ENCODE assay signal across 1 cellular context in genomic region chr10:5890519-5890878, GRCh38.
TF ChIP-seq lines count a peak whose summit lies in the region.

No MANE protein-coding gene starts in this region.

TF ChIP-seq in HEK293, 187 proteins besides CTCF, POLR2A, EP300 and RAD21 (continued from another document):
- TF ChIP-seq ZNF704 (tag by site-specific recombination; IDR thresholded peaks at IDR 0.05) (no peak), IKZF3 (tag by site-specific recombination; IDR thresholded peaks at IDR 0.05) (no peak), ZFHX2 (tag by site-specific recombination; conservative IDR thresholded peaks at IDR 0.05) (peak; percentile 76), ZNF335 (tag by site-specific recombination; conservative IDR thresholded peaks at IDR 0.05) (peak; percentile 66), ZNF664 (tag by site-specific recombination; IDR thresholded peaks at IDR 0.05) (no peak), ZBTB1 (tag by site-specific recombination; IDR thresholded peaks at IDR 0.05) (no peak), PATZ1 (tag by site-specific recombination; IDR thresholded peaks at IDR 0.05) (peak; percentile 14; the same call in 1 of the 2 replicates), ZNF544 (tag by site-specific recombination; IDR thresholded peaks at IDR 0.05) (no peak), EGR2 (tag by site-specific recombination; IDR thresholded peaks at IDR 0.05; ENCODE audit: low read depth) (peak; percentile 74), TRIM28 (IDR thresholded peaks at IDR 0.05; ENCODE audit: borderline replicate concordance, low read length) (no peak), TCF7L2 (IDR thresholded peaks at IDR 0.05; ENCODE audit: borderline replicate concordance, low read depth, low read length) (no peak), ZNF292 (tag by site-specific recombination; IDR thresholded peaks at IDR 0.05; ENCODE audit: borderline replicate concordance, low read depth) (no peak), PRDM4 (tag by site-specific recombination; IDR thresholded peaks at IDR 0.05) (no peak), GLIS2 (tag by site-specific recombination; IDR thresholded peaks at IDR 0.05) (peak; percentile 85)
- TF ChIP-seq, protein P1, sequence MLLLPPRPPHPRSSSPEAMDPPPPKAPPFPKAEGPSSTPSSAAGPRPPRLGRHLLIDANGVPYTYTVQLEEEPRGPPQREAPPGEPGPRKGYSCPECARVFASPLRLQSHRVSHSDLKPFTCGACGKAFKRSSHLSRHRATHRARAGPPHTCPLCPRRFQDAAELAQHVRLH (tag by site-specific recombination; IDR thresholded peaks at IDR 0.05) = no peak
